Comparison of ENCODE assay signal across 8 cellular contexts in the genomic region with DNA sequence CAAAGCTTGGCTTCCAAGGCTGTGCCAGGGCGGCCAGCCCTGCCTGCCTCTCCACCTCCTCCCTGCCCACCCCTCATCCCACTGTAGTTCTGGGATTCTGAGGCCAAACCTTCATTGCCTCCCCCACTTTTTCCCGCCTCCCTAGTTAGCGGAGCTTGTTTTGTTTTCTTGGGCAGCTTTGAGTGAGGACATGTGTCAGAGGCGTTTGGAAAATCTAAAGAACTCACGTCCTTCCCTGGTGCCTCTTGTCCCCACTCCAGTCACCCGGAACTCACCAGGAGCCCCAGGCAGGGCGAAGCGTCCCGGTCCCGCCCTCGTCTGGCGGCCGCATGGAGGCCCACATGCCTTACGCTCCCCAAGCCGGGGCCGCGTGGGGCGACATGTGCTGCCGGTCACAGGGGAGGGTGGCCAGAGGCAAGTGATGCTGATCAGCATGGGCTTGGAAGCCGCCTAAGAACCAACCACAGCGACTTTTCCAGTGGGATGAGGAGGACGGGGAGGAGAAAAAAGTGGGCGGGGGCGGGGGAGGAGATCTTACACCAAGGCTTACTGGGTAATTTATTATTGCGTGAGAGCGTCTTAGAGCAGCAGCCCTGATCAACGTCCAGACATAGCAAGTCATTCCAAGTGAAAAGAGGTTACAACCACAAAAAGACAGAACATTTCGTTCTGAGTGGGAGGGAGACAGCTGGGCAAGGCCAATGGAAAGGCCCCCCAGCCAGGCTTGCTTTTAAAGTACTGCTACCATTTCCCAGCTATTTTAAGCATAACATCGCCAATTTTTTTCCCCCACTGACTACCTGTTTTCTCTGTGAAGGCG. TPM values are rescaled to one million over a fixed set of nuclear protein-coding genes. Genes with fewer than 3 reads are reported as not detected.
DNase-seq lines count a peak whose midpoint lies in the region; ATAC-seq and TF ChIP-seq lines count a peak whose summit lies in the region.

No MANE protein-coding gene starts in this region.

- no peaks in the 10 kb centered on the region for H3K9me3 Mint-ChIP-seq in Calu3 (ENCODE audit: low read depth, unreplicated experiment)

- H3K4me3 Mint-ChIP-seq in Calu3 (ENCODE audit: low read depth, unreplicated experiment), result peak overlapping the region; percentile 92

- peaks cover 30% of the 10 kb centered on the region for H3K36me3 Mint-ChIP-seq in Calu3 (ENCODE audit: insufficient read depth, unreplicated experiment)

- peak in 1 of 2 donors; percentile 40 for TF ChIP-seq POLR2A in vagina (IDR thresholded peaks at IDR 0.05)

- CTCF ChIA-PET in Calu3 (lab: Charles Lee), result interaction anchor here (0.9 to 1.6 kb wide), 3 partner anchors 40 to 100 kb away, joined by 6 to 7 read pairs (median 7); partner anchors contain the start of genes NCBP2L and TSC22D3

- peaks cover 53% of the 10 kb centered on the region for H3K4me1 ChIP-seq in vagina

- H3K27me3 Mint-ChIP-seq in Calu3 (ENCODE audit: unreplicated experiment), result no peaks in the 10 kb centered on the region

- no peaks in the 10 kb centered on the region for H3K36me3 ChIP-seq in vagina

- peak overlapping the region; percentile 83 for H3K4me3 ChIP-seq in fibroblast of villous mesenchyme (ENCODE audit: low read depth, low read length)
- peak overlapping the region; percentile 56 to 60 for H3K4me3 ChIP-seq in vagina

- peak; percentile 32 for ATAC-seq in HG02852 (IDR thresholded peaks at IDR 0.05; ENCODE audit: unreplicated experiment)
- ATAC-seq in omental fat pad (ENCODE audit: low FRiP score), result peak; percentile 64

- peaks cover 36% of the 10 kb centered on the region for H3K4me1 Mint-ChIP-seq in Calu3 (ENCODE audit: low read depth, unreplicated experiment)

- H3K27me3 ChIP-seq in vagina, result no peaks in the 10 kb centered on the region

- H3K9me3 ChIP-seq in vagina, result no peaks in the 10 kb centered on the region

- DNase-seq in Calu3 (peak; percentile 90), RPMI7951 (ENCODE audit: low read depth) (peak; percentile 94), fibroblast of villous mesenchyme (ENCODE audit: low read depth) (peak; percentile 98), omental fat pad (ENCODE audit: low spot score) (no peak), vagina (ENCODE audit: extremely low spot score in 2 of 2) (peak in 1 of 2 donors; percentile 95), NCI-H1105 treated with DMSO at 0.1 percent for 48 hours (lab: John Stamatoyannopoulos, UW) (no peak)
- peak; percentile 67 for DNase-seq in activated naive CD4-positive, alpha-beta T cell treated with Interleukin-2 at 50 U/mL for 16 hours

- no peak for TF ChIP-seq CTCF in Calu3 (IDR thresholded peaks at IDR 0.05; ENCODE audit: unreplicated experiment)
- TF ChIP-seq CTCF in fibroblast of villous mesenchyme (IDR thresholded peaks at IDR 0.05; ENCODE audit: insufficient read depth, low read depth, low read length), result no peak
- TF ChIP-seq CTCF in omental fat pad (IDR thresholded peaks at IDR 0.05), result no peak
- no peak for TF ChIP-seq CTCF in vagina (IDR thresholded peaks at IDR 0.05)

- intact Hi-C loops in Calu3 (cut with micrococcal nuclease; ENCODE audit: unreplicated experiment), result loop anchor here (2.0 to 5.0 kb wide), 2 partner anchors 34 to 56 kb away; no protein-coding TSS in a partner anchor
- intact Hi-C loops in vagina (cut with DNase I), result loop anchor here (2.0 kb wide), 1 partner anchor 40 kb away; no protein-coding TSS in a partner anchor

- H3K27ac Mint-ChIP-seq in Calu3 (ENCODE audit: unreplicated experiment), result peak overlapping the region; percentile 92

- H3K27ac ChIP-seq in vagina, result peak overlapping the region; percentile 88

- no TSS peak for BruUV-seq in Calu3 (replicated peaks; lab: Mats Ljungman, UMichigan)

RNA-seq across cellular contexts. Expression of gene PRPS1, which starts 48.5 kb away (rescaled TPM):
- total RNA-seq in Calu3 (2022), result 62.5 and 72.5 TPM in 2 replicates
- total RNA-seq in RPMI7951 (2014; rRNA removed; shearing (Covaris generic)), result 38.3 and 41.8 TPM in 2 replicates
- 34.1 and 76.9 TPM in 2 replicates for total RNA-seq in fibroblast of villous mesenchyme
- 10 to 100 TPM; 16.4 to 43.6 (median 24.8) TPM for total RNA-seq in omental fat pad
- 19.9 TPM for total RNA-seq in vagina

Comparison
In these comparisons a context has a peak if more than half of its experiments do, and no peak if none do; other contexts are left out.
1. DNase-seq: peak in Calu3 (single experiment), RPMI7951 (single experiment), activated naive CD4-positive, alpha-beta T cell treated with Interleukin-2 at 50 U/mL for 16 hours (single experiment) and fibroblast of villous mesenchyme (single experiment); none in omental fat pad (single experiment) and NCI-H1105 treated with DMSO at 0.1 percent for 48 hours (single experiment).